ENCODE assay signal across 8 cellular contexts in genomic region chr19:46784262-46785053, GRCh38. TPM values are rescaled to one million over a fixed set of nuclear protein-coding genes. Genes with fewer than 3 reads are reported as not detected.
A peak's percentile ranks its signal among the peaks of the same experiment; 100 is the strongest.
DNase-seq lines count a peak whose midpoint lies in the region; ATAC-seq and TF ChIP-seq lines count a peak whose summit lies in the region.

No MANE protein-coding gene starts in this region.

- H3K36me3 ChIP-seq in DND-41 (ENCODE audit: insufficient read depth, low read length): peaks cover 63% of the 10 kb centered on the region
- H3K36me3 ChIP-seq in esophagus (ENCODE audit: control insufficient read depth in 2 of 2, insufficient read depth in 2 of 2, low read length in 1 of 2): peaks cover 0 to 13% of the 10 kb centered on the region in 2 donors
- H3K36me3 ChIP-seq in upper lobe of left lung: peaks cover 5 to 54% (median 31%) of the 10 kb centered on the region in 4 donors

- ATAC-seq in DND-41 (ENCODE audit: insufficient read depth, low read depth) (peak; percentile 68), upper lobe of left lung (ENCODE audit: low FRiP score in 2 of 2) (peak; percentile 49 to 84), GM18873 (IDR thresholded peaks at IDR 0.05; ENCODE audit: low FRiP score, unreplicated experiment) (no peak)
- peak; percentile 31 for ATAC-seq in activated CD8-positive, alpha-beta T cell treated with anti-CD3 and anti-CD28 coated beads, Interleukin-2, amount 10 ng/mL, durations not matched to agents 7 days and 5 days
- no peak for ATAC-seq in naive thymus-derived CD8-positive, alpha-beta T cell

- H3K9me3 Mint-ChIP-seq in activated CD8-positive, alpha-beta T cell treated with anti-CD3 and anti-CD28 coated beads, Interleukin-2, amount 10 ng/mL, durations not matched to agents 7 days and 5 days (ENCODE audit: insufficient read depth): no peaks in the 10 kb centered on the region
- no peaks in the 10 kb centered on the region for H3K9me3 Mint-ChIP-seq in naive thymus-derived CD8-positive, alpha-beta T cell

- TF ChIP-seq EP300 in upper lobe of left lung (IDR thresholded peaks at IDR 0.05): no peak

- H3K79me2 ChIP-seq in DND-41 (ENCODE audit: insufficient read depth, low read length): peaks cover 77% of the 10 kb centered on the region

- TF ChIP-seq CTCF in DND-41 (IDR thresholded peaks at IDR 0.05; ENCODE audit: borderline replicate concordance, extremely low read depth, low read length, poor library complexity, severe bottlenecking) (peak; percentile 70), upper lobe of left lung (IDR thresholded peaks at IDR 0.05) (peak in 2 of 6 experiments; percentile 16 to 30)

- H3K27me3 ChIP-seq in DND-41 (ENCODE audit: insufficient read depth, low read length, poor library complexity) (no peaks in the 10 kb centered on the region), esophagus (ENCODE audit: control insufficient read depth in 1 of 2, insufficient read depth in 2 of 2, low read length in 2 of 2) (no peaks in the 10 kb centered on the region), upper lobe of left lung (no peaks in the 10 kb centered on the region)

- TF ChIP-seq POLR2A in upper lobe of left lung (IDR thresholded peaks at IDR 0.05): peak in 1 of 4 donors; percentile 32

- no peaks in the 10 kb centered on the region for H3K27me3 Mint-ChIP-seq in activated CD8-positive, alpha-beta T cell treated with anti-CD3 and anti-CD28 coated beads, Interleukin-2, amount 10 ng/mL, durations not matched to agents 7 days and 5 days (ENCODE audit: low read depth)
- no peaks in the 10 kb centered on the region for H3K27me3 Mint-ChIP-seq in naive thymus-derived CD8-positive, alpha-beta T cell

- H3K4me1 ChIP-seq in DND-41 (ENCODE audit: insufficient read depth, low read length): peaks cover 51% of the 10 kb centered on the region
- H3K4me1 ChIP-seq in esophagus (ENCODE audit: control insufficient read depth in 2 of 2, insufficient read depth in 2 of 2, low read length in 1 of 2): peaks cover 3 to 23% of the 10 kb centered on the region in 2 donors
- H3K4me1 ChIP-seq in upper lobe of left lung: peaks cover 33 to 67% (median 42%) of the 10 kb centered on the region in 4 donors

- peaks cover 67% of the 10 kb centered on the region for H3K36me3 Mint-ChIP-seq in activated CD8-positive, alpha-beta T cell treated with anti-CD3 and anti-CD28 coated beads, Interleukin-2, amount 10 ng/mL, durations not matched to agents 7 days and 5 days (ENCODE audit: low read depth)
- peaks cover 0 to 14% (median under 1%) of the 10 kb centered on the region in 3 donors for H3K36me3 Mint-ChIP-seq in naive thymus-derived CD8-positive, alpha-beta T cell

- peak overlapping the region; percentile 98 for H3K4me3 Mint-ChIP-seq in activated CD8-positive, alpha-beta T cell treated with anti-CD3 and anti-CD28 coated beads, Interleukin-2, amount 10 ng/mL, durations not matched to agents 7 days and 5 days
- H3K4me3 Mint-ChIP-seq in naive thymus-derived CD8-positive, alpha-beta T cell: peak overlapping the region in 7 of 10 donors; percentile 22 to 91 (median 54)

- H3K27ac Mint-ChIP-seq in activated CD8-positive, alpha-beta T cell treated with anti-CD3 and anti-CD28 coated beads, Interleukin-2, amount 10 ng/mL, durations not matched to agents 7 days and 5 days: peak overlapping the region; percentile 96
- peak overlapping the region in 7 of 10 donors; percentile 48 to 94 (median 81) for H3K27ac Mint-ChIP-seq in naive thymus-derived CD8-positive, alpha-beta T cell

- no peaks in the 10 kb centered on the region for H3K9me3 ChIP-seq in DND-41 (ENCODE audit: insufficient read depth, low read length, severe bottlenecking)
- no peaks in the 10 kb centered on the region for H3K9me3 ChIP-seq in esophagus (ENCODE audit: control insufficient read depth in 2 of 2, insufficient read depth in 1 of 2, low read depth in 1 of 2, low read length in 1 of 2)
- no peaks in the 10 kb centered on the region for H3K9me3 ChIP-seq in upper lobe of left lung

- H2AFZ ChIP-seq in DND-41 (ENCODE audit: low read depth, low read length): peak overlapping the region; percentile 58

- CTCF ChIA-PET in HEK293T (lab: Yijun Ruan, JAX): interaction anchor here (0.8 to 1.2 kb wide), 2 partner anchors 18 to 26 kb away, joined by 3 to 5 read pairs; no protein-coding TSS in a partner anchor
- CTCF ChIA-PET in activated CD8-positive, alpha-beta T cell treated with anti-CD3 and anti-CD28 coated beads, Interleukin-2, amount 10 ng/mL, durations not matched to agents 7 days and 5 days (lab: Charles Lee): interaction anchor here (0.6 to 9.8 kb wide), 13 partner anchors 8 to 880 kb away, joined by 3 to 65 read pairs (median 5); partner anchors contain the start of gene DACT3

- POLR2A ChIA-PET in HEK293T (lab: Yijun Ruan, JAX): interaction anchor here (0.8 to 3.8 kb wide), 19 partner anchors 12 to 129 kb away, joined by 3 to 20 read pairs (median 3); partner anchors contain the start of gene AP2S1
- POLR2A ChIA-PET in activated CD8-positive, alpha-beta T cell treated with anti-CD3 and anti-CD28 coated beads, Interleukin-2, amount 10 ng/mL, durations not matched to agents 7 days and 5 days (lab: Charles Lee): interaction anchor here (0.7 to 5.4 kb wide), 3 partner anchors 9 to 38 kb away, joined by 3 to 51 read pairs (median 6); no protein-coding TSS in a partner anchor
- POLR2A ChIA-PET in naive thymus-derived CD8-positive, alpha-beta T cell (lab: Charles Lee): interaction anchor here (1.4 kb wide), 1 partner anchor 37 kb away, joined by 3 read pairs; no protein-coding TSS in a partner anchor

- peak overlapping the region; percentile 94 for H3K4me2 ChIP-seq in DND-41 (ENCODE audit: insufficient read depth, low read length)

- peak overlapping the region; percentile 86 to 88; a peak in 3 of 4 replicates for H3K4me3 ChIP-seq in DND-41 (ENCODE audit: low read depth in 1 of 2, low read length in 2 of 2)
- H3K4me3 ChIP-seq in esophagus (ENCODE audit: low read depth in 1 of 2, low read length in 2 of 2): peak overlapping the region; percentile 37 to 73
- H3K4me3 ChIP-seq in upper lobe of left lung: peak overlapping the region; percentile 2 to 84 (median 73)

- H3K9ac ChIP-seq in DND-41 (ENCODE audit: low read depth, low read length): peak overlapping the region; percentile 70

- DNase-seq in DND-41: peak; percentile 92
- peak; percentile 78 for DNase-seq in HEK293T (ENCODE audit: extremely low spot score)
- DNase-seq in NCI-H69 (lab: John Stamatoyannopoulos, UW): peak; percentile 69
- peak; percentile 85 for DNase-seq in activated CD8-positive, alpha-beta T cell treated with anti-CD3 and anti-CD28 coated beads, Interleukin-2, amount 10 ng/mL, durations not matched to agents 7 days and 5 days
- no peak for DNase-seq in naive thymus-derived CD8-positive, alpha-beta T cell
- DNase-seq in upper lobe of left lung: peak; percentile 83 to 93

- WGBS in esophagus, 2 donors: 19 to 31% methylated on average over 17 of the region's 17 CpGs
- WGBS in upper lobe of left lung, 2 donors: 30 to 69% methylated on average over 3 to 14 of the region's 17 CpGs

- H3K27ac ChIP-seq in DND-41 (ENCODE audit: low read length): peak overlapping the region; percentile 94
- peak overlapping the region; percentile 95 to 97 for H3K27ac ChIP-seq in esophagus (ENCODE audit: low read depth in 2 of 2, low read length in 1 of 2)
- H3K27ac ChIP-seq in upper lobe of left lung: peak overlapping the region; percentile 88 to 94 (median 90)

- H4K20me1 ChIP-seq in DND-41 (ENCODE audit: insufficient read depth, low read length): peaks cover 66% of the 10 kb centered on the region

- peaks cover 62% of the 10 kb centered on the region for H3K4me1 Mint-ChIP-seq in activated CD8-positive, alpha-beta T cell treated with anti-CD3 and anti-CD28 coated beads, Interleukin-2, amount 10 ng/mL, durations not matched to agents 7 days and 5 days (ENCODE audit: low read depth)
- peaks cover 24 to 57% (median 53%) of the 10 kb centered on the region in 4 donors for H3K4me1 Mint-ChIP-seq in naive thymus-derived CD8-positive, alpha-beta T cell

TF ChIP-seq in HEK293T, 16 proteins besides CTCF, POLR2A, EP300 and RAD21:
- no peak for TF ChIP-seq BHLHE40 (IDR thresholded peaks at IDR 0.05; ENCODE audit: borderline replicate concordance)
- TF ChIP-seq L3MBTL2 (conservative IDR thresholded peaks at IDR 0.05): no peak
- no peak for TF ChIP-seq ARNT (IDR thresholded peaks at IDR 0.05)
- TF ChIP-seq SUZ12 (IDR thresholded peaks at IDR 0.05): no peak
- TF ChIP-seq PKNOX1 (IDR thresholded peaks at IDR 0.05): peak; percentile 16; the same call in 1 of the 2 replicates
- peak; percentile 98 for TF ChIP-seq HDGF (IDR thresholded peaks at IDR 0.05; ENCODE audit: borderline replicate concordance)
- no peak for TF ChIP-seq TARDBP (IDR thresholded peaks at IDR 0.05)

RNA-seq across cellular contexts. Expression of gene SLC1A5, which starts 3.9 kb away (rescaled TPM):
- 100 to 1,000 TPM; 176 to 178 TPM for total RNA-seq in activated CD8-positive, alpha-beta T cell treated with anti-CD3 and anti-CD28 coated beads, Interleukin-2, amount 10 ng/mL, durations not matched to agents 7 days and 5 days
- polyA plus RNA-seq in esophagus: 10 to 100 TPM; 40.3 to 84.4 TPM
- 1 to 10 TPM; 7.0 to 8.2 TPM for total RNA-seq in naive thymus-derived CD8-positive, alpha-beta T cell
- polyA plus RNA-seq in naive thymus-derived CD8-positive, alpha-beta T cell: 1 to 10 TPM; 2.5 to 6.1 (median 4.1) TPM
- total RNA-seq in upper lobe of left lung: 100 to 1,000 TPM in 2 of 6 donors, 10 to 100 TPM in 4; 52.4 to 147 (median 83.9) TPM

RNA-seq across cellular contexts. Expression of gene STRN4, which starts 38.2 kb away (rescaled TPM):
- 10 to 100 TPM; 79.6 to 90.2 TPM for total RNA-seq in activated CD8-positive, alpha-beta T cell treated with anti-CD3 and anti-CD28 coated beads, Interleukin-2, amount 10 ng/mL, durations not matched to agents 7 days and 5 days
- polyA plus RNA-seq in esophagus: 10 to 100 TPM; 53.2 to 55.6 TPM
- 10 to 100 TPM; 78.6 to 81.9 TPM for total RNA-seq in naive thymus-derived CD8-positive, alpha-beta T cell
- polyA plus RNA-seq in naive thymus-derived CD8-positive, alpha-beta T cell: 10 to 100 TPM in 2 of 3 donors, 1 to 10 TPM in 1; 8.2 to 25.7 (median 12.0) TPM
- 100 to 1,000 TPM in 2 of 6 donors, 10 to 100 TPM in 4; 59.8 to 168 (median 83.7) TPM for total RNA-seq in upper lobe of left lung

RNA-seq across cellular contexts. Expression of gene FKRP, which starts 38.6 kb away (rescaled TPM):
- total RNA-seq in activated CD8-positive, alpha-beta T cell treated with anti-CD3 and anti-CD28 coated beads, Interleukin-2, amount 10 ng/mL, durations not matched to agents 7 days and 5 days: 10 to 100 TPM; 15.3 to 18.4 TPM
- 10 to 100 TPM in 1 of 2 donors, 1 to 10 TPM in 1; 7.1 to 10.1 TPM for polyA plus RNA-seq in esophagus
- 10 to 100 TPM; 22.8 to 23.8 TPM for total RNA-seq in naive thymus-derived CD8-positive, alpha-beta T cell
- 1 to 10 TPM; 2.6 to 8.7 (median 4.8) TPM for polyA plus RNA-seq in naive thymus-derived CD8-positive, alpha-beta T cell
- 10 to 100 TPM; 16.6 to 26.2 (median 19.3) TPM for total RNA-seq in upper lobe of left lung

Comparison
In these comparisons a context has a peak if more than half of its experiments do, and no peak if none do; other contexts are left out.
1. ATAC-seq: peak in DND-41 (single experiment), activated CD8-positive, alpha-beta T cell treated with anti-CD3 and anti-CD28 coated beads, Interleukin-2, amount 10 ng/mL, durations not matched to agents 7 days and 5 days (single experiment) and upper lobe of left lung (2 of 2); none in naive thymus-derived CD8-positive, alpha-beta T cell (0 of 2) and GM18873 (single experiment).
2. DNase-seq: peak in DND-41 (single experiment), HEK293T (single experiment), NCI-H69 (single experiment), activated CD8-positive, alpha-beta T cell treated with anti-CD3 and anti-CD28 coated beads, Interleukin-2, amount 10 ng/mL, durations not matched to agents 7 days and 5 days (single experiment) and upper lobe of left lung (2 of 2); none in naive thymus-derived CD8-positive, alpha-beta T cell (0 of 10).
3. RNA of gene SLC1A5, which starts 3.9 kb away (total RNA-seq): 176 to 178 TPM in activated CD8-positive, alpha-beta T cell treated with anti-CD3 and anti-CD28 coated beads, Interleukin-2, amount 10 ng/mL, durations not matched to agents 7 days and 5 days and 52.4 to 147 TPM in upper lobe of left lung; 7.0 to 8.2 TPM in naive thymus-derived CD8-positive, alpha-beta T cell; every median in the first group is over 4 times any median in the second.
4. Peak in every context shown above with its lines, with median percentiles within 50 percentile points of each other: H3K27ac ChIP-seq and H3K4me3 ChIP-seq.